Comparison of ENCODE assay signal across 9 cellular contexts in the genomic region with DNA sequence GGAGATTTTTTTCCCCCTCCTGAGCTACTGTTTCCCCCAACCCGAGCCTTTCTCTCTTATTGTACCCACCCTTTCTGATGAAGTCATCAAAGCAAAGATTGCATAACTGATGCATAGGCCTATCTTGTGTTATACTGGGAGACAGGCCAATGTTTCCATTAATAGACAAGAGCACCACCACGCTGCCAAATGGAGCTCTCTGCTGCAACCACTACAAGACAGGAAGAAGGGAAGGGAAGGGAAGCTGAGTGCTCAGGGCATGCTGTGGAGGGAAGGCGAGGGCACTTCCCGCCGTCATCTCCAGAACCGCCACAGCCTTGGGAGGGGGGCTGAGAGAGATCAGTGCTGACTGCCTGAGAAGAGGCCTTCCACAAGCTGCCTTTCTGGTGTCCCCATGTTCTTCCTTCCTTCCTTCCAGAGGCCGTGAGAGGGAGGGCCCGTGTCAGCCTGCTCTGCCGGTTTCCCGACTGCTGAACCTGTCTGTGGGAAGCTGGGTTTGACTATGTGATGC.
DNase-seq lines count a peak whose midpoint lies in the region; ATAC-seq, FAIRE-seq and TF ChIP-seq lines count a peak whose summit lies in the region.
"Had no signal": no experiment of that assay in that cellular context is flagged by ENCODE, and none has a peak within 500 bp of the region (broad histone marks: within the 10 kb centered on the region; RNA-seq: fewer than 3 reads in every experiment).

No MANE protein-coding gene starts in this region.

- CTCF ChIA-PET in BJ (lab: Yijun Ruan, JAX): interaction anchor here (0.6 to 2.1 kb wide), 7 partner anchors 9 to 589 kb away, joined by 3 to 10 read pairs (median 3); no protein-coding TSS in a partner anchor

- H3K27me3 ChIP-seq in BJ (ENCODE audit: control insufficient read depth, insufficient read depth, low read length): peaks cover 2% of the 10 kb centered on the region; the same call in 1 of the 2 replicates
- H3K27me3 ChIP-seq in small intestine (ENCODE audit: control insufficient read depth in 2 of 2, insufficient read depth in 2 of 2, low read length in 2 of 2): no peaks in the 10 kb centered on the region

- no peak for FAIRE-seq in small intestine (lab: Jason Lieb, UNC)
- FAIRE-seq: GM12878 had no signal

- no peak overlapping the region for H3K4me3 ChIP-seq in BJ (ENCODE audit: low read depth, low read length)
- H3K4me3 ChIP-seq in small intestine (ENCODE audit: low read depth in 1 of 2, low read length in 2 of 2): no peak overlapping the region
- H3K4me3 ChIP-seq: GM12878 had no signal

- no peaks in the 10 kb centered on the region for H3K9me3 ChIP-seq in small intestine (ENCODE audit: control insufficient read depth, low read depth)

- H3K36me3 ChIP-seq in BJ (ENCODE audit: control insufficient read depth, insufficient read depth, low read length) (no peaks in the 10 kb centered on the region), small intestine (ENCODE audit: control insufficient read depth in 2 of 2, insufficient read depth in 2 of 2, low read length in 2 of 2) (no peaks in the 10 kb centered on the region)

- TF ChIP-seq CTCF in BJ (IDR thresholded peaks at IDR 0.05; ENCODE audit: insufficient read depth, low read depth, low read length): peak; percentile 45

- POLR2A ChIA-PET in BJ (lab: Charles Lee): no interaction called here

- H3K27ac ChIP-seq in angular gyrus (ENCODE audit: low read depth, low read length): peak overlapping the region; percentile 84
- H3K27ac ChIP-seq in small intestine (ENCODE audit: low read depth in 1 of 2, low read length in 1 of 2): peak overlapping the region; percentile 13 to 70

- WGBS in small intestine, 3 donors: 27 to 36% (median 32%) methylated on average over 10 of the region's 10 CpGs

- DNase-seq in BJ (ENCODE audit: low read depth): peak; percentile 64
- peak; percentile 9 for DNase-seq in NCI-H128 (lab: John Stamatoyannopoulos, UW; ENCODE audit: unreplicated experiment)
- peak; percentile 74 for DNase-seq in hepatic stellate cell (ENCODE audit: low spot score)
- peak; percentile 72 for DNase-seq in small intestine
- no peak for DNase-seq in NCI-H1048 (lab: John Stamatoyannopoulos, UW)
- no peak for DNase-seq in ecto neural progenitor cell (ENCODE audit: low spot score)

- H3K4me1 ChIP-seq in small intestine (ENCODE audit: control insufficient read depth in 2 of 2, insufficient read depth in 1 of 2, low read depth in 1 of 2, low read length in 1 of 2): peaks cover 0 to 6% of the 10 kb centered on the region in 2 donors

- no peak for ATAC-seq in HG03521 (IDR thresholded peaks at IDR 0.05; ENCODE audit: unreplicated experiment)
- ATAC-seq: GM12878 had no signal

Comparison
In these comparisons a context has a peak if more than half of its experiments do, and no peak if none do; other contexts are left out.
1. DNase-seq: peak in BJ (single experiment), NCI-H128 (single experiment), hepatic stellate cell (single experiment) and small intestine (single experiment); none in NCI-H1048 (single experiment) and ecto neural progenitor cell (single experiment).